Comparison of ENCODE assay signal across 17 cellular contexts in the genomic region with DNA sequence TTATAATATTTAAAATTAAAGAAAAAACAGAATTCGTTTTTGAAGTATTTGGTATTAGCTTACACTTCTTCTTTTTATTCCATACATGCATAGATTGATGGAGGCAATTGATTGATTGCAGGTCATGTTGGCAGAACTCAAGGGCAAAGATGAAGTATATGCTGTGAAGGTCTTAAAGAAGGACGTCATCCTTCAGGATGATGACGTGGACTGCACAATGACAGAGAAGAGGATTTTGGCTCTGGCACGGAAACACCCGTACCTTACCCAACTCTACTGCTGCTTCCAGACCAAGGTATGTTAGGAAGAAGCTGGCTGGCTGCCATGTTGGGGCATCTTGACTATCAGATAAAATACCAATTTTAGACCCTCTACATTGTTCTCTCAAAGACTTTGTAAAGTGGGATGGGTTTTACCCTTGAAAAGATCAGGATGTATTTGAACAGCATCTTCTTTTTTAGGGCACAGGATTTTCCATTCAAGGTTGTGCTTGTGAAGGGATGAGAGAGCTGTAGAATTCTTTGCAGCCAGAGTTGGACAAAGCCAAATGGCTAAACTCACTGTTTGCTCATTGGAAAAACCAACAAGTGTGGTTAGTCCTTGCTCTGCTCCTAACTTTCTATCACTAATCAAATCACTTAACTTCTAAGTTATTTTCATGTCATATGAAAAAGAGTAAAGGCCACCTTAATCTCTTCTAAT.
"Had no signal": no experiment of that assay in that cellular context is flagged by ENCODE, and none has a peak within 500 bp of the region (broad histone marks: within the 10 kb centered on the region; RNA-seq: fewer than 3 reads in every experiment).

No MANE protein-coding gene starts in this region.

- H3K4me1 Mint-ChIP-seq: stimulated activated naive B cell treated with anti-CD40 and anti-IgM and Interleukin-4, amounts not matched to agents 10 μg/mL and 1 μg/mL and 100 μg/mL, for 72 hours; stimulated activated naive CD8-positive, alpha-beta T cell treated with anti-CD3 and anti-CD28 coated beads, Interleukin-15, amount 100 ng/mL, for 72 hours had no signal

- H3K27me3 Mint-ChIP-seq: naive thymus-derived CD4-positive, alpha-beta T cell; stimulated activated naive B cell treated with anti-CD40 and anti-IgM and Interleukin-4, amounts not matched to agents 10 μg/mL and 1 μg/mL and 100 μg/mL, for 72 hours; stimulated activated naive CD8-positive, alpha-beta T cell treated with anti-CD3 and anti-CD28 coated beads, Interleukin-15, amount 100 ng/mL, for 72 hours had no signal

- H3K27ac Mint-ChIP-seq: endodermal cell; naive thymus-derived CD4-positive, alpha-beta T cell; stimulated activated naive B cell treated with anti-CD40 and anti-IgM and Interleukin-4, amounts not matched to agents 10 μg/mL and 1 μg/mL and 100 μg/mL, for 72 hours had no signal

- H3K9me3 ChIP-seq: gastrocnemius medialis, heart right ventricle, neutrophil, psoas muscle, spleen, testis, tibial nerve had no signal

- H3K9me3 Mint-ChIP-seq: naive thymus-derived CD4-positive, alpha-beta T cell; stimulated activated naive B cell treated with anti-CD40 and anti-IgM and Interleukin-4, amounts not matched to agents 10 μg/mL and 1 μg/mL and 100 μg/mL, for 72 hours; stimulated activated naive CD8-positive, alpha-beta T cell treated with anti-CD3 and anti-CD28 coated beads, Interleukin-15, amount 100 ng/mL, for 72 hours had no signal

- H3K27ac ChIP-seq: coronary artery, gastrocnemius medialis, neutrophil, psoas muscle, spleen, testis, tibial nerve had no signal

- H3K4me1 ChIP-seq: psoas muscle had no signal

- DNase-seq: effector CD4-positive, alpha-beta T cell; endodermal cell; gastrocnemius medialis; heart right ventricle; left colon; psoas muscle; retina; spleen; stimulated activated CD4-positive, alpha-beta T cell treated with anti-CD3 and anti-CD28 coated beads, Interleukin-2, amount 100 ng/mL, for 24 hours; stimulated activated CD4-positive, alpha-beta T cell treated with anti-CD3 and anti-CD28 coated beads, Interleukin-4, amount 100 ng/mL, for 4 hours; stimulated activated naive B cell treated with anti-CD40 and anti-IgM and Interleukin-4, amounts not matched to agents 10 μg/mL and 1 μg/mL and 100 μg/mL, for 72 hours; stimulated activated naive CD8-positive, alpha-beta T cell treated with anti-CD3 and anti-CD28 coated beads, Interleukin-15, amount 100 ng/mL, for 72 hours; testis had no signal

- H3K36me3 ChIP-seq: neutrophil had no signal

- ATAC-seq: gastrocnemius medialis; naive thymus-derived CD4-positive, alpha-beta T cell had no signal

- H3K4me3 ChIP-seq: coronary artery, gastrocnemius medialis, heart right ventricle, psoas muscle, spleen, testis, tibial nerve had no signal

- H3K27me3 ChIP-seq: gastrocnemius medialis, heart right ventricle, neutrophil, spleen, testis, tibial nerve had no signal

- H3K4me3 Mint-ChIP-seq: endodermal cell; naive thymus-derived CD4-positive, alpha-beta T cell; stimulated activated naive B cell treated with anti-CD40 and anti-IgM and Interleukin-4, amounts not matched to agents 10 μg/mL and 1 μg/mL and 100 μg/mL, for 72 hours; stimulated activated naive CD8-positive, alpha-beta T cell treated with anti-CD3 and anti-CD28 coated beads, Interleukin-15, amount 100 ng/mL, for 72 hours had no signal
